ENCODE assay signal across 8 cellular contexts in genomic region chr7:135170998-135171481, GRCh38. TPM values are rescaled to one million over a fixed set of nuclear protein-coding genes. Genes with fewer than 3 reads are reported as not detected.
DNase-seq lines count a peak whose midpoint lies in the region; ATAC-seq and TF ChIP-seq lines count a peak whose summit lies in the region.
"Not testable (repeated sequence)": the region's sequence is repeated elsewhere in the genome, so short reads cannot be mapped to it uniquely, and the experiment has no call there.

No MANE protein-coding gene starts in this region.

- peak overlapping the region; percentile 99 for H3K27ac Mint-ChIP-seq in nephron progenitor cell

- H3K27me3 ChIP-seq in cardiac muscle cell, tibial nerve: not testable (repeated sequence)

- H3K4me3 ChIP-seq in GM12865 (ENCODE audit: low read depth, low read length) (peak overlapping the region; percentile 95), astrocyte of the spinal cord (ENCODE audit: low read depth, low read length) (peak overlapping the region; percentile 72), cardiac muscle cell (peak overlapping the region; percentile 73), tibial nerve (peak overlapping the region; percentile 69 to 96 (median 80))

- peaks cover 55% of the 10 kb centered on the region for H3K4me1 Mint-ChIP-seq in nephron progenitor cell

- TF ChIP-seq POLR2A in tibial nerve (IDR thresholded peaks at IDR 0.05), result not testable (repeated sequence)

- H3K36me3 Mint-ChIP-seq in nephron progenitor cell (ENCODE audit: low read depth), result peaks cover 36% of the 10 kb centered on the region

- CTCF ChIA-PET in RWPE1 (lab: Yijun Ruan, JAX), result interaction anchor here (0.6 kb wide), 1 partner anchor 115 kb away, joined by 3 read pairs; no protein-coding TSS in a partner anchor

- peak; percentile 51 for DNase-seq in GM12865 (ENCODE audit: low read depth)
- not testable (repeated sequence) for DNase-seq in RWPE1 (ENCODE audit: low spot score); astrocyte of the spinal cord (ENCODE audit: low read depth, low spot score); cardiac muscle cell (ENCODE audit: low read depth in 1 of 2, low spot score in 1 of 2); nephron progenitor cell; tibial nerve (ENCODE audit: low spot score in 2 of 2)

- peak overlapping the region; percentile 96 for H3K27ac ChIP-seq in RWPE1
- peak overlapping the region; percentile 94 for H3K27ac ChIP-seq in cardiac muscle cell
- H3K27ac ChIP-seq in tibial nerve, result peak overlapping the region; percentile 90 to 99 (median 95)

- H3K9me3 Mint-ChIP-seq in nephron progenitor cell, result not testable (repeated sequence)

- H3K4me3 Mint-ChIP-seq in nephron progenitor cell, result peak overlapping the region; percentile 82

- H3K27me3 Mint-ChIP-seq in nephron progenitor cell (ENCODE audit: low read depth, poor library complexity), result not testable (repeated sequence)

- peak in 1 of 2 donors; percentile 3 for TF ChIP-seq EP300 in tibial nerve (IDR thresholded peaks at IDR 0.05)

- POLR2A ChIA-PET in RWPE1 (lab: Yijun Ruan, JAX; ENCODE audit: low non-redundant PET), result interaction anchor here (0.6 kb wide), 1 partner anchor 27 kb away, joined by 3 read pairs; no protein-coding TSS in a partner anchor

- not testable (repeated sequence) for TF ChIP-seq CTCF in GM12865 (IDR thresholded peaks at IDR 0.05; ENCODE audit: insufficient read depth, low read depth, low read length, missing control alignments); astrocyte of the spinal cord (IDR thresholded peaks at IDR 0.05; ENCODE audit: low read depth, low read length); cardiac muscle cell (IDR thresholded peaks at IDR 0.05; ENCODE audit: low read depth, low read length); nephron progenitor cell (IDR thresholded peaks at IDR 0.05)
- TF ChIP-seq CTCF in RWPE1 (conservative IDR thresholded peaks at IDR 0.05; ENCODE audit: low read depth), result peak; percentile 65
- peak in 2 of 5 experiments; percentile 1 to 2 for TF ChIP-seq CTCF in tibial nerve (IDR thresholded peaks at IDR 0.05)

- not testable (repeated sequence) for H3K4me1 ChIP-seq in cardiac muscle cell (ENCODE audit: low read depth)
- peaks cover 0 to 49% (median 32%) of the 10 kb centered on the region in 4 donors for H3K4me1 ChIP-seq in tibial nerve

- not testable (repeated sequence) for H3K9me3 ChIP-seq in cardiac muscle cell (ENCODE audit: low read depth); tibial nerve

- ATAC-seq in GM21576 (IDR thresholded peaks at IDR 0.05; ENCODE audit: unreplicated experiment), result peak; percentile 30
- peak; percentile 36 for ATAC-seq in HG03159 (IDR thresholded peaks at IDR 0.05; ENCODE audit: unreplicated experiment)

- WGBS in tibial nerve, 2 donors, result 15 to 16% methylated on average over 12 of the region's 12 CpGs

- H3K36me3 ChIP-seq in cardiac muscle cell, result peaks cover 11% of the 10 kb centered on the region
- H3K36me3 ChIP-seq in tibial nerve, result peaks cover 0 to 19% (median 0%) of the 10 kb centered on the region in 3 donors

- in situ Hi-C loops in astrocyte of the spinal cord (cut with HindIII; ENCODE audit: low sequenced_read_pairs), result not testable (repeated sequence)

RNA-seq across cellular contexts. Expression of gene CYREN, which starts 0.5 kb away (rescaled TPM):
- total RNA-seq in cardiac muscle cell (45.9 and 68.9 TPM in 2 replicates), tibial nerve (10 to 100 TPM; 41.8 to 50.6 (median 49.4) TPM)
- polyA plus RNA-seq in cardiac muscle cell, result 35.5 and 43.3 TPM in 2 replicates

RNA-seq across cellular contexts. Expression of gene TMEM140, which starts 23.2 kb away (rescaled TPM):
- total RNA-seq in cardiac muscle cell, result not detected in 2 replicates
- polyA plus RNA-seq in cardiac muscle cell, result 9.4 and 10.4 TPM in 2 replicates
- total RNA-seq in tibial nerve, result 10 to 100 TPM; 20.5 to 46.9 (median 32.5) TPM

RNA-seq across cellular contexts. Expression of gene WDR91, which starts 40.3 kb away (rescaled TPM):
- 16.2 and 16.7 TPM in 2 replicates for total RNA-seq in cardiac muscle cell
- 13.3 and 13.6 TPM in 2 replicates for polyA plus RNA-seq in cardiac muscle cell
- total RNA-seq in tibial nerve, result 10 to 100 TPM; 20.7 to 82.2 (median 32.6) TPM

Comparison
In these comparisons a context has a peak if more than half of its experiments do, and no peak if none do; other contexts are left out.
1. RNA of gene TMEM140, which starts 23.2 kb away (total RNA-seq): 20.5 to 46.9 TPM in tibial nerve; not detected in cardiac muscle cell; every median in the first group is over 10 times any median in the second.
2. Peak in every context shown above with its lines, with median percentiles within 50 percentile points of each other: H3K4me3 ChIP-seq and H3K27ac ChIP-seq.